Comparison of ENCODE assay signal across 8 cellular contexts in the genomic region with DNA sequence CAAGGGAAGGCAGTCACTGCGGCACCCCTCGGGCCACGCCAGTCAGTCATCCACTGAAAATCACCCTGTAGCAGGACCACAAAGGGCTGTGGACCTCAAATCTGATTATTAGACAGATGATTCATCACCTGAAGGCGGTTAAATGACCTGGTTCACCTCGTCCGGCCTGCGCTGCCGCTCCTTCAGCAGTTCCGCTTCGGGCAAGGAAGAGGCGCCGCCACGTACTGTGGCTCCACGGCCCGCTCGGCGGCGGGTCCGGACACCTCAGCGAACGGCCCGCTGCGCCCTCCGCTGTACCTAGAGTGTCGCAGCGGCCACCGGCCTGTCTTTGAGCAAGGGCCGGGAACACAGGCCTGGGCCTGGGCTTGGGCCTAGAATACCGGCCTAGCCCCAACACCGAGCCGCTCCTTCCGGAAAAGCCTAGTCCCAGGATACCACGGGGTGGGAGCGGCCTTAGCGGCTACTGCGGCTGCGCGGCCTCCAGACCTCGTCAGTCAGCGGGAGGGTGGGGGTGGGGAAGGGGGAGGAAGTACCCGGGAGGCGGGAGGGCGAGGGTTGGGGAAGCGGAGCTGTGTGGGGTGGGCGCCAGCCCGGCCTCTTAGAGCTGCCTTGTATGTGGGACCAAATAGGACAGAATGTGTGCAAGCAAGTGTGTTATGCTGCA. TPM values are rescaled to one million over a fixed set of nuclear protein-coding genes. Genes with fewer than 3 reads are reported as not detected.
A peak's percentile ranks its signal among the peaks of the same experiment; 100 is the strongest.
DNase-seq lines count a peak whose midpoint lies in the region; ATAC-seq and TF ChIP-seq lines count a peak whose summit lies in the region.

Gene KLHL9 (minus strand): TSS at position 436 of the 664 bp plus-strand sequence. CDS start 545 bp downstream, outside the sequence.

- peak within 1 kb of the TSS; percentile 86 for H3K4me2 ChIP-seq in hepatocyte

- H3K79me2 ChIP-seq in hepatocyte: peaks cover 55% of the 10 kb centered on the region

- H4K20me1 ChIP-seq in hepatocyte (ENCODE audit: insufficient read depth, poor library complexity, severe bottlenecking): peaks cover 42% of the 10 kb centered on the region

- no peaks in the 10 kb centered on the region for H3K9me3 ChIP-seq in ascending aorta
- H3K9me3 ChIP-seq in hepatocyte (ENCODE audit: low read depth): no peaks in the 10 kb centered on the region
- no peaks in the 10 kb centered on the region for H3K9me3 ChIP-seq in aorta (ENCODE audit: control insufficient read depth, low read length)

- H3K4me1 ChIP-seq in ascending aorta (peaks cover 9 to 27% of the 10 kb centered on the region in 2 donors), hepatocyte (ENCODE audit: insufficient read depth) (peaks cover 33% of the 10 kb centered on the region), aorta (ENCODE audit: control insufficient read depth in 1 of 2, insufficient read depth in 2 of 2, low read length in 2 of 2) (peaks cover 6 to 16% of the 10 kb centered on the region in 2 donors)

- peak within 1 kb of the TSS; percentile 86 to 97 for H3K27ac ChIP-seq in ascending aorta
- H3K27ac ChIP-seq in hepatocyte: peak within 1 kb of the TSS; percentile 100
- peak within 1 kb of the TSS; percentile 51 to 78 for H3K27ac ChIP-seq in aorta (ENCODE audit: low read depth in 1 of 2, low read length in 2 of 2)

- H3K27me3 ChIP-seq in ascending aorta: no peaks in the 10 kb centered on the region
- peaks cover 6% of the 10 kb centered on the region for H3K27me3 ChIP-seq in hepatocyte
- no peaks in the 10 kb centered on the region for H3K27me3 ChIP-seq in aorta (ENCODE audit: control insufficient read depth in 1 of 2, insufficient read depth in 2 of 2, low read length in 1 of 2)

- H3K4me3 ChIP-seq in GM12864 (ENCODE audit: low read depth, low read length) (peak within 1 kb of the TSS; percentile 95), ascending aorta (peak within 1 kb of the TSS; percentile 73 to 99), hepatocyte (peak within 1 kb of the TSS; percentile 97), aorta (ENCODE audit: low read length in 2 of 2) (peak within 1 kb of the TSS; percentile 83 to 98)

- H3K9me2 ChIP-seq in hepatocyte (replicated peaks; ENCODE audit: insufficient read depth): no peaks in the 10 kb centered on the region

- DNase-seq in GM12864 (ENCODE audit: low read depth) (peak; percentile 72), NCI-H1105 (lab: John Stamatoyannopoulos, UW) (peak; percentile 79), ascending aorta (ENCODE audit: low spot score in 2 of 2) (peak; percentile 54 to 95), hepatocyte (ENCODE audit: low spot score) (peak; percentile 97), renal cortical epithelial cell (ENCODE audit: low read depth) (peak; percentile 78), aorta (peak; percentile 96 to 97)

- H2AFZ ChIP-seq in hepatocyte: peak within 1 kb of the TSS; percentile 98

- 2% methylated on average over 45 of the region's 46 CpGs for WGBS in hepatocyte (ENCODE audit: low lambda C conversion rate, missing lambda C conversion rate)
- 0% methylated on average over 46 of the region's 46 CpGs for WGBS in aorta, 2 donors

- intact Hi-C loops in T-helper 1 cell treated with Interleukin-12 subunit alpha and Interleukin-12 subunit beta and Interleukin-4 antibody, amounts not matched to agents 30 ng/mL and 1 ng/mL, for 36 hours (cut with micrococcal nuclease): loop anchor here (1.0 to 5.0 kb wide), 9 partner anchors 9 to 1293 kb away; partner anchors contain the start of genes HACD4 and MTAP
- intact Hi-C loops in ascending aorta (cut with DNase I) (loop anchor here (2.0 to 10.0 kb wide), 5 partner anchors 62 to 767 kb away; partner anchors contain the start of genes CDKN2B and MTAP), aorta (cut with DNase I) (loop anchor here (5.0 kb wide), 2 partner anchors 62 to 467 kb away; partner anchors contain the start of gene MTAP (in 2 of the 2))

- no peak for TF ChIP-seq CTCF in GM12864 (IDR thresholded peaks at IDR 0.05; ENCODE audit: low read depth, low read length, missing control alignments)
- no peak for TF ChIP-seq CTCF in ascending aorta (IDR thresholded peaks at IDR 0.05)
- no peak for TF ChIP-seq CTCF in hepatocyte (IDR thresholded peaks at IDR 0.05; ENCODE audit: poor library complexity)

- ATAC-seq in HG02623 (IDR thresholded peaks at IDR 0.05; ENCODE audit: unreplicated experiment) (peak; percentile 92), aorta (ENCODE audit: low FRiP score) (peak; percentile 99)

- H3K36me3 ChIP-seq in ascending aorta (no peaks in the 10 kb centered on the region), hepatocyte (replicated peaks; ENCODE audit: insufficient read depth, low read depth) (no peaks in the 10 kb centered on the region), aorta (ENCODE audit: control insufficient read depth in 1 of 2, insufficient read depth in 2 of 2, low read length in 1 of 2) (no peaks in the 10 kb centered on the region)

RNA-seq across cellular contexts. Expression of gene KLHL9, which starts in this region (rescaled TPM):
- 15.4 and 16.6 TPM in 2 replicates for total RNA-seq in T-helper 1 cell treated with Interleukin-12 subunit alpha and Interleukin-12 subunit beta and Interleukin-4 antibody, amounts not matched to agents 30 ng/mL and 1 ng/mL, for 36 hours
- total RNA-seq in ascending aorta (6.4 TPM), hepatocyte (41.6 and 43.1 TPM in 2 replicates), renal cortical epithelial cell (31.3 and 64.1 TPM in 2 replicates), aorta (10 to 100 TPM; 23.3 to 24.1 TPM)
- polyA plus RNA-seq in hepatocyte (17.5 and 18.6 TPM in 2 replicates), aorta (1 to 10 TPM; 7.3 to 9.6 TPM)

Comparison
In these comparisons a context has a peak if more than half of its experiments do, and no peak if none do; other contexts are left out.
1. Peak in every context shown above with its lines: DNase-seq, ATAC-seq, H3K4me3 ChIP-seq and H3K27ac ChIP-seq.